8 cellular contexts compared by ENCODE assay signal in genomic region chr5:141846031-141846430, GRCh38. TPM values are rescaled to one million over a fixed set of nuclear protein-coding genes. Genes with fewer than 3 reads are reported as not detected.
A peak's percentile ranks its signal among the peaks of the same experiment; 100 is the strongest.
DNase-seq lines count a peak whose midpoint lies in the region; TF ChIP-seq lines count a peak whose summit lies in the region.

No MANE protein-coding gene starts in this region.

- no peaks in the 10 kb centered on the region for H3K79me2 ChIP-seq in MM.1S (ENCODE audit: low read length)

- DNase-seq in AG08396 (ENCODE audit: low spot score) (peak; percentile 59), SK-N-DZ (ENCODE audit: low spot score) (peak; percentile 94), 8988T (no peak), MM.1S (no peak), NCI-H2081 treated with DMSO at 0.1 percent for 48 hours (lab: John Stamatoyannopoulos, UW) (no peak)
- no peak for DNase-seq in activated naive CD4-positive, alpha-beta T cell treated with Interleukin-2 at 50 U/mL for 16 hours

- H3K9ac ChIP-seq in HUES48 (ENCODE audit: low read depth, low read length) (no peak overlapping the region), iPS-15b (ENCODE audit: low read depth, low read length) (no peak overlapping the region), MM.1S (ENCODE audit: low read length) (no peak overlapping the region)

- H3K27ac ChIP-seq in HUES48 (ENCODE audit: low read depth, low read length) (peak overlapping the region; percentile 17), MM.1S (ENCODE audit: low read length) (no peak overlapping the region)

- H3K4me2 ChIP-seq in MM.1S (ENCODE audit: low read depth, low read length) = no peak overlapping the region

- H3K4me1 ChIP-seq in HUES48 (ENCODE audit: control insufficient read depth, insufficient read depth, low read length) (peaks cover 69% of the 10 kb centered on the region), iPS-15b (ENCODE audit: control insufficient read depth, insufficient read depth, low read length) (peaks cover 48% of the 10 kb centered on the region), MM.1S (ENCODE audit: low read length) (peaks cover 9% of the 10 kb centered on the region)

- H3K36me3 ChIP-seq in HUES48 (ENCODE audit: control insufficient read depth, insufficient read depth, low read length) = no peaks in the 10 kb centered on the region
- H3K36me3 ChIP-seq in iPS-15b (ENCODE audit: control insufficient read depth, insufficient read depth, low read length) = no peaks in the 10 kb centered on the region
- H3K36me3 ChIP-seq in MM.1S (replicated peaks; ENCODE audit: insufficient read depth, low read length) = no peaks in the 10 kb centered on the region

- no peaks in the 10 kb centered on the region for H3K9me2 ChIP-seq in MM.1S (replicated peaks; ENCODE audit: insufficient read depth, low read length)

- H4K20me1 ChIP-seq in MM.1S (ENCODE audit: insufficient read depth, low read length) = no peaks in the 10 kb centered on the region

- H3F3A ChIP-seq in MM.1S (ENCODE audit: insufficient read depth, low read length) = peaks cover 5% of the 10 kb centered on the region; the same call in 1 of the 2 replicates

- no peak overlapping the region for H2AFZ ChIP-seq in MM.1S (ENCODE audit: low read length)

- no peaks in the 10 kb centered on the region for H3K27me3 ChIP-seq in HUES48 (ENCODE audit: control insufficient read depth, insufficient read depth, low read length)
- H3K27me3 ChIP-seq in iPS-15b (ENCODE audit: control insufficient read depth, insufficient read depth, low read length) = no peaks in the 10 kb centered on the region
- H3K27me3 ChIP-seq in MM.1S (replicated peaks; ENCODE audit: insufficient read depth, low read length) = no peaks in the 10 kb centered on the region

- TF ChIP-seq CTCF in MM.1S (IDR thresholded peaks at IDR 0.05; ENCODE audit: low read length) = no peak

- H3K9me3 ChIP-seq in HUES48 (ENCODE audit: control insufficient read depth, insufficient read depth, low read length) (no peaks in the 10 kb centered on the region), iPS-15b (ENCODE audit: control insufficient read depth, insufficient read depth, low read length) (no peaks in the 10 kb centered on the region), MM.1S (replicated peaks; ENCODE audit: insufficient read depth, low read length) (no peaks in the 10 kb centered on the region)

- H3K4me3 ChIP-seq in HUES48 (ENCODE audit: low read depth, low read length) (no peak overlapping the region), iPS-15b (ENCODE audit: low read depth, low read length) (peak overlapping the region; percentile 35), MM.1S (ENCODE audit: low read length) (no peak overlapping the region)

RNA-seq across cellular contexts. Expression of gene PCDH1, which starts 32.2 kb away (rescaled TPM):
- 10.7 and 11.9 TPM in 2 replicates for polyA plus RNA-seq in SK-N-DZ (2014; cell fraction: cytosol; rRNA removed)
- 9.0 and 10.1 TPM in 2 replicates for polyA plus RNA-seq in SK-N-DZ (2014; cell fraction: nucleus; rRNA removed)

Comparison
In these comparisons a context has a peak if more than half of its experiments do, and no peak if none do; other contexts are left out.
1. DNase-seq: peak in AG08396 (single experiment) and SK-N-DZ (single experiment); none in 8988T (single experiment), MM.1S (single experiment), NCI-H2081 treated with DMSO at 0.1 percent for 48 hours (single experiment) and activated naive CD4-positive, alpha-beta T cell treated with Interleukin-2 at 50 U/mL for 16 hours (single experiment).